8 cellular contexts compared by ENCODE assay signal in genomic region chr5:137498736-137499505, GRCh38.
DNase-seq lines count a peak whose midpoint lies in the region; ATAC-seq and TF ChIP-seq lines count a peak whose summit lies in the region.

Gene SPOCK1, minus strand, starts transcription at chr5:137499326.

- peak; percentile 100 for TF ChIP-seq CTCF in VCaP (conservative IDR thresholded peaks at IDR 0.05)

- peak within 1 kb of the TSS; percentile 83 for H3K27ac ChIP-seq in VCaP

- ATAC-seq in HG02610 (IDR thresholded peaks at IDR 0.05; ENCODE audit: unreplicated experiment) = peak; percentile 86

- DNase-seq in NCI-H2081 (lab: John Stamatoyannopoulos, UW) = peak; percentile 55 to 71
- no peak for DNase-seq in NCI-H2081 treated with DMSO at 0.1 percent for 48 hours (lab: John Stamatoyannopoulos, UW)
- peak; percentile 50 for DNase-seq in NCI-H1105 treated with DMSO at 0.1 percent for 48 hours (lab: John Stamatoyannopoulos, UW)
- DNase-seq in central memory CD4-positive, alpha-beta T cell = peak; percentile 19
- peak; percentile 85 for DNase-seq in islet precursor cell
- DNase-seq in stimulated activated CD4-positive, alpha-beta T cell treated with anti-CD3 and anti-CD28 coated beads, Interleukin-12 subunit alpha, Interleukin-12 subunit beta, amount 100 ng/mL, for 4 hours = peak; percentile 59
